20 cellular contexts compared by ENCODE assay signal in the genomic region with DNA sequence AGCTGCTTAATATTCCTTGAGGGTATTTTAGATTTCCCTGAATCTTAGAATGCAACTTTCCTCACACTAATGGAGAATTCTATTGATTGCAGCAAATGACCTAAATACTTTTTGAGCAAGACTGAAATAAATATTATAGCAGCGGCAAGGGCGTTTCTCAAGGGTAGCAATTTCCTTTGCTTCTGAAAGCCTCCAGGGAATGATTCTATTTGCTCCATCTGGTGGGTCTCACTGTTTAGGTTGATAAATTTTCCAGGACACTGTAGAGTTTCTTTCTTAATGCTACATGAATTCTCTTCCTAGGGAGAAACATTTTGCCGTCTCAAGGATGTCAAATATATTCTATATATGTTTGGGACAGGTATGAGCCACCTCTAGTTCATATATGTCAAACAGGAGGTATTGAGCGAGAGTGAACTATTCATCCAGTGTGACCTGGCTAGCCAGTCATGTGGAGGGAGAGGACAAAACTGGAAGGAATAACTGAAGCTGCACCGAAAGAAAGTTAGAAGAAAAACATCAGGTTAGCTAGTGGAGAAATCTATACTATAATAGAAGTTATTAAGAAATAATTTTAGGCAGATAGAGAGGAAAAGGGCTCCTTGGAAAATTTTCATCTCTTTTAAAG. TPM values are rescaled to one million over a fixed set of nuclear protein-coding genes. Genes with fewer than 3 reads are reported as not detected.
"Had no signal": no experiment of that assay in that cellular context is flagged by ENCODE, and none has a peak within 500 bp of the region (broad histone marks: within the 10 kb centered on the region; RNA-seq: fewer than 3 reads in every experiment).

No MANE protein-coding gene starts in this region.

- ATAC-seq: Panc1, PC-3, T-cell had no signal

- DNase-seq: KBM-7; NCI-H1092 treated with DMSO at 0.1 percent for 48 hours; NCI-H187; NCI-H2029; NCI-H2081 treated with DMSO at 0.1 percent for 48 hours; NCI-H345; NCI-H446 treated with DMSO at 0.1 percent for 48 hours; NCI-H510A treated with DMSO at 0.1 percent for 48 hours; NCI-H748 treated with DMSO at 0.1 percent for 48 hours; NK-92 treated with Interleukin-12 subunit alpha and Interleukin-12 subunit beta, amount 100 ng/mL, for 24 hours; PC-3; SK-N-SH; SW 1271; T-cell had no signal

- H3K27ac Mint-ChIP-seq: IgD-negative memory B cell; T-cell; T-helper 1 cell treated with Interleukin-12 subunit alpha and Interleukin-12 subunit beta and Interleukin-4 antibody, amounts not matched to agents 30 μg/mL and 1 μg/mL, for 36 hours had no signal

- H3K27me3 Mint-ChIP-seq: IgD-negative memory B cell had no signal

- FAIRE-seq: HTR-8/SVneo had no signal

- H3K9me3 Mint-ChIP-seq: T-cell; T-helper 1 cell treated with Interleukin-12 subunit alpha and Interleukin-12 subunit beta and Interleukin-4 antibody, amounts not matched to agents 30 μg/mL and 1 μg/mL, for 36 hours had no signal

- H3K4me1 Mint-ChIP-seq: IgD-negative memory B cell, T-cell had no signal

- H3K36me3 Mint-ChIP-seq: IgD-negative memory B cell, T-cell had no signal

- H3K27ac ChIP-seq: HL-60, RWPE1 had no signal

- H3K4me3 Mint-ChIP-seq: IgD-negative memory B cell; T-cell; T-helper 1 cell treated with Interleukin-12 subunit alpha and Interleukin-12 subunit beta and Interleukin-4 antibody, amounts not matched to agents 30 μg/mL and 1 μg/mL, for 36 hours had no signal

- H3K9me3 ChIP-seq: SK-N-SH had no signal

- H3K9me2 ChIP-seq: SK-N-SH had no signal

- H3K4me2 ChIP-seq: SK-N-SH had no signal

RNA-seq across cellular contexts. Expression of a gene that starts 57.9 kb away (rescaled TPM):
- polyA plus RNA-seq: IgD-negative memory B cell had no signal
